14 cellular contexts compared by ENCODE assay signal in genomic region chr12:5201554-5202243, GRCh38.
DNase-seq lines count a peak whose midpoint lies in the region; ATAC-seq and TF ChIP-seq lines count a peak whose summit lies in the region.
"Had no signal": no experiment of that assay in that cellular context is flagged by ENCODE, and none has a peak within 500 bp of the region (broad histone marks: within the 10 kb centered on the region; RNA-seq: fewer than 3 reads in every experiment).

No MANE protein-coding gene starts in this region.

- TF ChIP-seq CTCF in AG04449 (IDR thresholded peaks at IDR 0.05; ENCODE audit: insufficient read depth, low read length, missing control alignments) = no peak

- CTCF ChIA-PET in AG04449 (lab: Yijun Ruan, JAX) = interaction anchor here (0.7 to 2.4 kb wide), 4 partner anchors 11 to 237 kb away, joined by 3 to 20 read pairs (median 12); no protein-coding TSS in a partner anchor

- H3K4me3 ChIP-seq in AG04449 (ENCODE audit: low read depth, low read length) = peak overlapping the region; percentile 16; the same call in 1 of the 2 replicates
- H3K4me3 ChIP-seq: smooth muscle cell had no signal

- peak; percentile 23 for DNase-seq in AG04449 (ENCODE audit: low read depth, low spot score)
- peak; percentile 40 for DNase-seq in HT1080 (ENCODE audit: low read depth)
- DNase-seq in SK-N-DZ (ENCODE audit: low spot score) = peak; percentile 84
- peak; percentile 82 for DNase-seq in islet precursor cell
- no peak for DNase-seq in LoVo (ENCODE audit: low spot score)
- DNase-seq in NCI-H1694 (lab: John Stamatoyannopoulos, UW) = no peak
- DNase-seq: activated CD8-positive, alpha-beta T cell treated with anti-CD3 and anti-CD28 coated beads, Interleukin-2, amount 10 ng/mL, durations not matched to agents 7 days and 5 days; activated naive CD8-positive, alpha-beta T cell treated with anti-CD3 and anti-CD28 coated beads for 36 hours; dermis blood vessel endothelial cell; NCI-H1694 treated with DMSO at 0.1 percent for 48 hours; OCI-M1 had no signal

- POLR2A ChIA-PET in AG04449 (lab: Yijun Ruan, JAX) = interaction anchor here (0.8 kb wide), 1 partner anchor 231 kb away, joined by 3 read pairs; the partner anchor contains the start of gene NTF3

- ATAC-seq in GM21447 (IDR thresholded peaks at IDR 0.05; ENCODE audit: unreplicated experiment) = no peak
- ATAC-seq in HG03159 (IDR thresholded peaks at IDR 0.05; ENCODE audit: unreplicated experiment) = no peak
- ATAC-seq: activated CD8-positive, alpha-beta T cell treated with anti-CD3 and anti-CD28 coated beads, Interleukin-2, amount 10 ng/mL, durations not matched to agents 7 days and 5 days had no signal

Comparison
In these comparisons a context has a peak if more than half of its experiments do, and no peak if none do; other contexts are left out.
1. DNase-seq: peak in AG04449 (single experiment), HT1080 (single experiment), SK-N-DZ (single experiment) and islet precursor cell (single experiment); none in LoVo (single experiment) and NCI-H1694 (single experiment).